32 cellular contexts compared by ENCODE assay signal in the genomic region with DNA sequence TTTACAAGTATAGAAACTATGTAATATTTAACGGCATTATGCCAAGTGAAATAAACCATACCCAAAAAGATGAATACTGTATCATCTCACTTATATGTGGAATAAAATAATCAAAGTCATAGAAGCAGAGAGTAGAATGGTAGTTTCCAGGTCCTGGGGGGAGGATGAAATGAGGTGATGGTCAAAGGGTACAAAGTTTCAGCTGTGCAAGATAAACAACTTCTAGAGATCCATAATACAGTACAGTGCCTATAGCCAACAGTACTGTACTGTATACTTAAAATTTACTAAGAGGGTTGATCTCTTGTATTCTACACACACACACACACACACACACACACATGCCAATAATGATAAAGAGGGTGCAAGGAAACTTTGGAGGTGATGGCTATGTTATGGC. TPM values are rescaled to one million over a fixed set of nuclear protein-coding genes. Genes with fewer than 3 reads are reported as not detected.
"Had no signal": no experiment of that assay in that cellular context is flagged by ENCODE, and none has a peak within 500 bp of the region (broad histone marks: within the 10 kb centered on the region; RNA-seq: fewer than 3 reads in every experiment).

No MANE protein-coding gene starts in this region.

- ATAC-seq: stimulated activated effector memory CD8-positive, alpha-beta T cell treated with anti-CD3 and anti-CD28 coated beads, Interleukin-12 subunit alpha, Interleukin-12 subunit beta, amount 100 ng/mL, for 72 hours; stimulated activated memory B cell treated with anti-CD40 and anti-IgM and Interleukin-4, amounts not matched to agents 10 μg/mL and 1 μg/mL and 100 μg/mL, for 72 hours; stimulated activated naive B cell treated with anti-CD40 and anti-IgM and Interleukin-4, amounts not matched to agents 10 μg/mL and 1 μg/mL and 100 μg/mL, for 72 hours; stimulated activated naive CD8-positive, alpha-beta T cell treated with anti-CD3 and anti-CD28 coated beads, Interleukin-15, amount 100 ng/mL, for 72 hours; stimulated activated naive CD8-positive, alpha-beta T cell treated with anti-CD3 and anti-CD28 coated beads, Interleukin-15, Interleukin-2, amounts not matched to agents 100 U/mL and 50 U/mL, for 24 hours; upper lobe of right lung had no signal

- H3K36me3 ChIP-seq: stomach, suprapubic skin, thoracic aorta, thyroid gland, tibial artery, tibial nerve, transverse colon, upper lobe of left lung, upper lobe of right lung, uterus, vagina had no signal

- DNase-seq: stimulated activated CD4-positive, alpha-beta T cell treated with anti-CD3 and anti-CD28 coated beads, Interleukin-2, amount 100 ng/mL, for 48 hours; stimulated activated CD4-positive, alpha-beta T cell treated with anti-CD3 and anti-CD28 coated beads, Interleukin-4, amount 100 ng/mL, for 1 hour; stimulated activated CD4-positive, alpha-beta T cell treated with anti-CD3 and anti-CD28 coated beads, Interleukin-4, amount 100 ng/mL, for 24 hours; stimulated activated CD4-positive, alpha-beta T cell treated with anti-CD3 and anti-CD28 coated beads, Interleukin-4, amount 100 ng/mL, for 4 hours; stimulated activated CD8-positive, alpha-beta memory T cell treated with anti-CD3 and anti-CD28 coated beads, Interleukin-4, amount 100 ng/mL, for 48 hours; stimulated activated naive B cell treated with anti-CD40 and anti-IgM and Interleukin-4, amounts not matched to agents 10 μg/mL and 1 μg/mL and 100 μg/mL, for 72 hours; stimulated activated naive CD4-positive, alpha-beta T cell; stimulated activated naive CD4-positive, alpha-beta T cell treated with Interleukin-2 at 50 U/mL for 16 hours; stimulated activated naive CD8-positive, alpha-beta T cell treated with anti-CD3 and anti-CD28 coated beads, Interleukin-15, amount 100 ng/mL, for 72 hours; stimulated activated naive CD8-positive, alpha-beta T cell treated with anti-CD3 and anti-CD28 coated beads, Interleukin-15, Interleukin-2, amounts not matched to agents 100 U/mL and 50 U/mL, for 24 hours; stomach; substantia nigra; testis; thyroid gland; tibial artery; transverse colon; trophoblast cell; upper lobe of left lung; upper lobe of right lung; uterus had no signal

- H3K27me3 ChIP-seq: testis, thyroid gland, transverse colon, upper lobe of left lung, upper lobe of right lung, uterus, vagina had no signal

- H3K27ac ChIP-seq: stomach, suprapubic skin, testis, thoracic aorta, thyroid gland, tibial artery, tibial nerve, transverse colon, upper lobe of left lung, upper lobe of right lung, uterus, vagina had no signal

- H3K4me1 ChIP-seq: stomach, suprapubic skin, testis, thyroid gland, tibial artery, tibial nerve, transverse colon, upper lobe of left lung, upper lobe of right lung, uterus, vagina had no signal

- H3K9me3 ChIP-seq: stomach, suprapubic skin, testis, thoracic aorta, thyroid gland, tibial artery, tibial nerve, transverse colon, upper lobe of left lung, upper lobe of right lung, uterus, vagina had no signal

- FAIRE-seq: urothelium cell line had no signal

- H3K4me3 ChIP-seq: stomach, suprapubic skin, testis, thoracic aorta, thyroid gland, tibial artery, tibial nerve, transverse colon, upper lobe of left lung, upper lobe of right lung, uterus, vagina had no signal

RNA-seq across cellular contexts. Expression of gene ADAM30, which starts 3.0 kb away (rescaled TPM):
- total RNA-seq: stomach, subcutaneous adipose tissue, suprapubic skin, temporal lobe, thoracic aorta, tibial nerve, transverse colon, upper lobe of left lung, upper lobe of right lung, ureter, urinary bladder, uterus, vagina had no signal
- polyA plus RNA-seq: stomach, thymus, urinary bladder had no signal
